28 cellular contexts compared by ENCODE assay signal in the genomic region with DNA sequence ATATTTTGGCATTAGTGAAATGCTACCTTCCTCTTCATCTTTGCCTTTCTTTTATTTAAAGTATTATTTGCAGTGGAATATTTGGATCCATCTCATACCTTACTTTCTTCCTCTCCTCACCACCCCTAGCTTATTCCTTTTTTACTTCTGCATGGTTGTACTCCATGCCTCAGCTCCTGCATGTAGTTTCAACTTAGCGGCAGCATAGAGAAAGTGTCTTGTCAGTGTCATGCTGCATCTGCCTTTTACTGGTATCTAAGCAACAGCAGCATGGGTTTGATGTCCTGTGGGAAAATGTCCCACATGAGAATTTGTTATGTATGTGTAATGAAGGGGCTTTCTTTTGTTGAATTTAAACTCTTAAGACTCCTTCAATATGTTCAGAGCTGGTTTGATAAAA. TPM values are rescaled to one million over a fixed set of nuclear protein-coding genes. Genes with fewer than 3 reads are reported as not detected.
DNase-seq lines count a peak whose midpoint lies in the region; ATAC-seq and TF ChIP-seq lines count a peak whose summit lies in the region.
"Had no signal": no experiment of that assay in that cellular context is flagged by ENCODE, and none has a peak within 500 bp of the region (broad histone marks: within the 10 kb centered on the region; RNA-seq: fewer than 3 reads in every experiment).

No MANE protein-coding gene starts in this region.

- CTCF ChIA-PET in activated CD8-positive, alpha-beta T cell treated with anti-CD3 and anti-CD28 coated beads, Interleukin-2, amount 10 ng/mL, durations not matched to agents 7 days and 5 days (lab: Charles Lee): interaction anchor here (0.7 to 3.5 kb wide), 5 partner anchors 10 to 66 kb away, joined by 3 to 9 read pairs (median 6); a partner anchor contains a TSS
- CTCF ChIA-PET in activated CD8-positive, alpha-beta T cell treated with anti-CD3 and anti-CD28 coated beads for 36 hours (lab: Charles Lee): interaction anchor here (2.5 kb wide), 1 partner anchor 17 kb away, joined by 10 read pairs; no protein-coding TSS in a partner anchor
- CTCF ChIA-PET in Calu3 (lab: Charles Lee): no interaction called here

- no peak for DNase-seq in activated CD8-positive, alpha-beta T cell treated with anti-CD3 and anti-CD28 coated beads, Interleukin-2, amount 10 ng/mL, durations not matched to agents 7 days and 5 days
- DNase-seq in activated CD8-positive, alpha-beta T cell treated with anti-CD3 and anti-CD28 coated beads for 36 hours: no peak
- DNase-seq in Calu3 (no peak), myocyte (ENCODE audit: low read depth) (peak; percentile 17), GDM1 (lab: John Stamatoyannopoulos, UW) (no peak), natural killer cell (no peak)
- no peak for DNase-seq in activated T-helper 1 cell treated with anti-CD3 and anti-CD28 coated beads, Interleukin-12 subunit alpha, Interleukin-12 subunit beta, Interleukin-2, Interleukin-4 antibody, amounts not matched to agents 30 ng/mL and 10 ng/mL and 1 ng/mL, durations not matched to agents 14 hours and 24 hours and 36 hours (ENCODE audit: low spot score)
- DNase-seq: 8988T; ACHN; BE2C; CD8-positive, alpha-beta memory T cell; DND-41; GOT3; NCI-H1092 treated with DMSO at 0.1 percent for 48 hours; NCI-H1436; NCI-H187; NCI-H446; NCI-H524 treated with DMSO at 0.1 percent for 48 hours; NCI-H82; NK-92 treated with Interleukin-12 subunit alpha and Interleukin-12 subunit beta, amount 100 ng/mL, for 24 hours; PC-9; SJCRH30 had no signal

- no peak overlapping the region for H3K4me3 Mint-ChIP-seq in activated CD8-positive, alpha-beta T cell treated with anti-CD3 and anti-CD28 coated beads, Interleukin-2, amount 10 ng/mL, durations not matched to agents 7 days and 5 days
- no peak overlapping the region for H3K4me3 Mint-ChIP-seq in activated CD8-positive, alpha-beta T cell treated with anti-CD3 and anti-CD28 coated beads for 36 hours
- no peak overlapping the region for H3K4me3 Mint-ChIP-seq in Calu3 (ENCODE audit: low read depth, unreplicated experiment)
- H3K4me3 Mint-ChIP-seq in activated T-helper 1 cell treated with anti-CD3 and anti-CD28 coated beads, Interleukin-12 subunit alpha, Interleukin-12 subunit beta, Interleukin-2, Interleukin-4 antibody, amounts not matched to agents 30 ng/mL and 10 ng/mL and 1 ng/mL, durations not matched to agents 14 hours and 24 hours and 36 hours: no peak overlapping the region
- no peak overlapping the region for H3K4me3 Mint-ChIP-seq in natural killer cell
- H3K4me3 Mint-ChIP-seq: CD14-positive monocyte; CD8-positive, alpha-beta memory T cell; IgD-negative memory B cell had no signal

- H3K9me3 Mint-ChIP-seq in activated CD8-positive, alpha-beta T cell treated with anti-CD3 and anti-CD28 coated beads, Interleukin-2, amount 10 ng/mL, durations not matched to agents 7 days and 5 days (ENCODE audit: insufficient read depth): no peaks in the 10 kb centered on the region
- H3K9me3 Mint-ChIP-seq in activated CD8-positive, alpha-beta T cell treated with anti-CD3 and anti-CD28 coated beads for 36 hours: no peaks in the 10 kb centered on the region
- H3K9me3 Mint-ChIP-seq in Calu3 (ENCODE audit: low read depth, unreplicated experiment) (no peaks in the 10 kb centered on the region), natural killer cell (no peaks in the 10 kb centered on the region)
- H3K9me3 Mint-ChIP-seq in activated T-helper 1 cell treated with anti-CD3 and anti-CD28 coated beads, Interleukin-12 subunit alpha, Interleukin-12 subunit beta, Interleukin-2, Interleukin-4 antibody, amounts not matched to agents 30 ng/mL and 10 ng/mL and 1 ng/mL, durations not matched to agents 14 hours and 24 hours and 36 hours: no peaks in the 10 kb centered on the region
- H3K9me3 Mint-ChIP-seq: CD14-positive monocyte; CD8-positive, alpha-beta memory T cell; IgD-negative memory B cell had no signal

- peaks cover 60% of the 10 kb centered on the region for H3K36me3 Mint-ChIP-seq in activated CD8-positive, alpha-beta T cell treated with anti-CD3 and anti-CD28 coated beads, Interleukin-2, amount 10 ng/mL, durations not matched to agents 7 days and 5 days (ENCODE audit: low read depth)
- peaks cover 47% of the 10 kb centered on the region for H3K36me3 Mint-ChIP-seq in activated CD8-positive, alpha-beta T cell treated with anti-CD3 and anti-CD28 coated beads for 36 hours (ENCODE audit: low read depth)
- H3K36me3 Mint-ChIP-seq in Calu3 (ENCODE audit: insufficient read depth, unreplicated experiment): peaks cover 77% of the 10 kb centered on the region
- H3K36me3 Mint-ChIP-seq in activated T-helper 1 cell treated with anti-CD3 and anti-CD28 coated beads, Interleukin-12 subunit alpha, Interleukin-12 subunit beta, Interleukin-2, Interleukin-4 antibody, amounts not matched to agents 30 ng/mL and 10 ng/mL and 1 ng/mL, durations not matched to agents 14 hours and 24 hours and 36 hours (ENCODE audit: low read depth): peaks cover 42% of the 10 kb centered on the region
- H3K36me3 Mint-ChIP-seq in natural killer cell: peaks cover 16% of the 10 kb centered on the region

- H3K27ac Mint-ChIP-seq in activated CD8-positive, alpha-beta T cell treated with anti-CD3 and anti-CD28 coated beads, Interleukin-2, amount 10 ng/mL, durations not matched to agents 7 days and 5 days: peak overlapping the region; percentile 11
- H3K27ac Mint-ChIP-seq in activated CD8-positive, alpha-beta T cell treated with anti-CD3 and anti-CD28 coated beads for 36 hours: no peak overlapping the region
- H3K27ac Mint-ChIP-seq in Calu3 (ENCODE audit: unreplicated experiment) (peak overlapping the region; percentile 60), natural killer cell (peak overlapping the region in 1 of 2 donors; percentile 9)
- H3K27ac Mint-ChIP-seq in activated T-helper 1 cell treated with anti-CD3 and anti-CD28 coated beads, Interleukin-12 subunit alpha, Interleukin-12 subunit beta, Interleukin-2, Interleukin-4 antibody, amounts not matched to agents 30 ng/mL and 10 ng/mL and 1 ng/mL, durations not matched to agents 14 hours and 24 hours and 36 hours: peak overlapping the region; percentile 18
- H3K27ac Mint-ChIP-seq: IgD-negative memory B cell had no signal

- POLR2A ChIA-PET in activated CD8-positive, alpha-beta T cell treated with anti-CD3 and anti-CD28 coated beads, Interleukin-2, amount 10 ng/mL, durations not matched to agents 7 days and 5 days (lab: Charles Lee): no interaction called here
- POLR2A ChIA-PET in activated CD8-positive, alpha-beta T cell treated with anti-CD3 and anti-CD28 coated beads for 36 hours (lab: Charles Lee): interaction anchor here (0.5 to 1.4 kb wide), 4 partner anchors 10 to 37 kb away, joined by 3 to 5 read pairs (median 4); no protein-coding TSS in a partner anchor

- BruUV-seq in Calu3 (replicated peaks; lab: Mats Ljungman, UMichigan): no TSS peak

- peaks cover 16% of the 10 kb centered on the region for H3K4me1 Mint-ChIP-seq in activated CD8-positive, alpha-beta T cell treated with anti-CD3 and anti-CD28 coated beads, Interleukin-2, amount 10 ng/mL, durations not matched to agents 7 days and 5 days (ENCODE audit: low read depth)
- peaks cover 14% of the 10 kb centered on the region for H3K4me1 Mint-ChIP-seq in activated CD8-positive, alpha-beta T cell treated with anti-CD3 and anti-CD28 coated beads for 36 hours (ENCODE audit: low read depth)
- peaks cover 28% of the 10 kb centered on the region for H3K4me1 Mint-ChIP-seq in Calu3 (ENCODE audit: low read depth, unreplicated experiment)
- H3K4me1 Mint-ChIP-seq in activated T-helper 1 cell treated with anti-CD3 and anti-CD28 coated beads, Interleukin-12 subunit alpha, Interleukin-12 subunit beta, Interleukin-2, Interleukin-4 antibody, amounts not matched to agents 30 ng/mL and 10 ng/mL and 1 ng/mL, durations not matched to agents 14 hours and 24 hours and 36 hours (ENCODE audit: low read depth): peaks cover 31% of the 10 kb centered on the region
- peaks cover 0 to 14% of the 10 kb centered on the region in 2 donors for H3K4me1 Mint-ChIP-seq in natural killer cell
- H3K4me1 Mint-ChIP-seq: CD14-positive monocyte had no signal

- no peak for TF ChIP-seq CTCF in activated CD8-positive, alpha-beta T cell treated with anti-CD3 and anti-CD28 coated beads for 36 hours (IDR thresholded peaks at IDR 0.05)
- TF ChIP-seq CTCF in Calu3 (IDR thresholded peaks at IDR 0.05; ENCODE audit: unreplicated experiment): no peak
- TF ChIP-seq CTCF in natural killer cell (IDR thresholded peaks at IDR 0.05): no peak

- intact Hi-C loops in activated CD8-positive, alpha-beta T cell treated with anti-CD3 and anti-CD28 coated beads for 36 hours (cut with micrococcal nuclease): no loop called here
- intact Hi-C loops in Calu3 (cut with micrococcal nuclease; ENCODE audit: unreplicated experiment) (no loop called here), natural killer cell (cut with micrococcal nuclease) (no loop called here)
- intact Hi-C loops in activated T-helper 1 cell treated with anti-CD3 and anti-CD28 coated beads, Interleukin-12 subunit alpha, Interleukin-12 subunit beta, Interleukin-2, Interleukin-4 antibody, amounts not matched to agents 30 ng/mL and 10 ng/mL and 1 ng/mL, durations not matched to agents 14 hours and 24 hours and 36 hours (cut with micrococcal nuclease): loop anchor here (10.0 kb wide), 1 partner anchor 193 kb away; no protein-coding TSS in a partner anchor

- ATAC-seq in activated CD8-positive, alpha-beta T cell treated with anti-CD3 and anti-CD28 coated beads, Interleukin-2, amount 10 ng/mL, durations not matched to agents 7 days and 5 days: no peak
- no peak for ATAC-seq in activated CD8-positive, alpha-beta T cell treated with anti-CD3 and anti-CD28 coated beads for 36 hours
- ATAC-seq in natural killer cell (no peak), GM18873 (IDR thresholded peaks at IDR 0.05; ENCODE audit: low FRiP score, unreplicated experiment) (no peak)
- ATAC-seq: HCT116, Right ventricle myocardium inferior had no signal

- H3K27me3 Mint-ChIP-seq in activated CD8-positive, alpha-beta T cell treated with anti-CD3 and anti-CD28 coated beads, Interleukin-2, amount 10 ng/mL, durations not matched to agents 7 days and 5 days (ENCODE audit: low read depth): no peaks in the 10 kb centered on the region
- H3K27me3 Mint-ChIP-seq in activated CD8-positive, alpha-beta T cell treated with anti-CD3 and anti-CD28 coated beads for 36 hours: no peaks in the 10 kb centered on the region
- no peaks in the 10 kb centered on the region for H3K27me3 Mint-ChIP-seq in Calu3 (ENCODE audit: unreplicated experiment)
- H3K27me3 Mint-ChIP-seq in activated T-helper 1 cell treated with anti-CD3 and anti-CD28 coated beads, Interleukin-12 subunit alpha, Interleukin-12 subunit beta, Interleukin-2, Interleukin-4 antibody, amounts not matched to agents 30 ng/mL and 10 ng/mL and 1 ng/mL, durations not matched to agents 14 hours and 24 hours and 36 hours (ENCODE audit: insufficient read depth): no peaks in the 10 kb centered on the region
- H3K27me3 Mint-ChIP-seq in natural killer cell (ENCODE audit: low read depth in 2 of 2): no peaks in the 10 kb centered on the region
- H3K27me3 Mint-ChIP-seq: CD8-positive, alpha-beta memory T cell; IgD-negative memory B cell had no signal

RNA-seq across cellular contexts. Expression of a gene that starts 20.6 kb away (rescaled TPM):
- total RNA-seq in activated CD8-positive, alpha-beta T cell treated with anti-CD3 and anti-CD28 coated beads, Interleukin-2, amount 10 ng/mL, durations not matched to agents 7 days and 5 days: 10 to 100 TPM; 86.5 to 94.0 TPM
- 100 to 1,000 TPM; 116 to 120 TPM for total RNA-seq in activated CD8-positive, alpha-beta T cell treated with anti-CD3 and anti-CD28 coated beads for 36 hours
- total RNA-seq in Calu3 (2022) (122 and 133 TPM in 2 replicates), myocyte (51.9 and 67.5 TPM in 2 replicates), natural killer cell (10 to 100 TPM; 77.5 to 97.0 (median 96.1) TPM)
- total RNA-seq in activated T-helper 1 cell treated with anti-CD3 and anti-CD28 coated beads, Interleukin-12 subunit alpha, Interleukin-12 subunit beta, Interleukin-2, Interleukin-4 antibody, amounts not matched to agents 30 ng/mL and 10 ng/mL and 1 ng/mL, durations not matched to agents 14 hours and 24 hours and 36 hours: 152 and 160 TPM in 2 replicates
- 20.2 TPM for polyA plus RNA-seq in myocyte (2012)

RNA-seq across cellular contexts. Expression of a gene that starts 48.3 kb away (rescaled TPM):
- total RNA-seq in activated CD8-positive, alpha-beta T cell treated with anti-CD3 and anti-CD28 coated beads, Interleukin-2, amount 10 ng/mL, durations not matched to agents 7 days and 5 days: not detected
- total RNA-seq in activated CD8-positive, alpha-beta T cell treated with anti-CD3 and anti-CD28 coated beads for 36 hours: not detected
- total RNA-seq in Calu3 (2022): not detected in 2 replicates
- total RNA-seq in activated T-helper 1 cell treated with anti-CD3 and anti-CD28 coated beads, Interleukin-12 subunit alpha, Interleukin-12 subunit beta, Interleukin-2, Interleukin-4 antibody, amounts not matched to agents 30 ng/mL and 10 ng/mL and 1 ng/mL, durations not matched to agents 14 hours and 24 hours and 36 hours: not detected in 2 replicates
- not detected in 2 replicates for total RNA-seq in myocyte
- not detected for polyA plus RNA-seq in myocyte (2012)
- total RNA-seq in natural killer cell: not detected
- total RNA-seq: CD8-positive, alpha-beta memory T cell; PC-9; Right ventricle myocardium inferior; RPMI7951; SJCRH30 had no signal
- polyA plus RNA-seq: CD14-positive monocyte; CD8-positive, alpha-beta memory T cell; IgD-negative memory B cell had no signal
